In genomic region chr3:25572919-25573385, GRCh38 we compare ENCODE assay signal across 1 cellular context.
TF ChIP-seq lines count a peak whose summit lies in the region.

No MANE protein-coding gene starts in this region.

TF ChIP-seq in GM23338, 12 proteins besides CTCF, POLR2A, EP300 and RAD21 (continued from another document):
- no peak for TF ChIP-seq REST (IDR thresholded peaks at IDR 0.05; ENCODE audit: unreplicated experiment)
- TF ChIP-seq CREB1 (CRISPR knock-in tag; IDR thresholded peaks at IDR 0.05; ENCODE audit: low read depth): no peak
- no peak for TF ChIP-seq EZH2 (IDR thresholded peaks at IDR 0.05; ENCODE audit: low read depth, unreplicated experiment)
- no peak for TF ChIP-seq JUNB (IDR thresholded peaks at IDR 0.05; ENCODE audit: unreplicated experiment)
- TF ChIP-seq POLR2AphosphoS5 (IDR thresholded peaks at IDR 0.05; ENCODE audit: low read depth): no peak
- TF ChIP-seq STAT1 (IDR thresholded peaks at IDR 0.05; ENCODE audit: unreplicated experiment): no peak
- no peak for TF ChIP-seq EZH2phosphoT487 (IDR thresholded peaks at IDR 0.05; ENCODE audit: unreplicated experiment)
TF ChIP-seq in GM23338: peak in this region for 0.
